27 cellular contexts compared by ENCODE assay signal in the genomic region with DNA sequence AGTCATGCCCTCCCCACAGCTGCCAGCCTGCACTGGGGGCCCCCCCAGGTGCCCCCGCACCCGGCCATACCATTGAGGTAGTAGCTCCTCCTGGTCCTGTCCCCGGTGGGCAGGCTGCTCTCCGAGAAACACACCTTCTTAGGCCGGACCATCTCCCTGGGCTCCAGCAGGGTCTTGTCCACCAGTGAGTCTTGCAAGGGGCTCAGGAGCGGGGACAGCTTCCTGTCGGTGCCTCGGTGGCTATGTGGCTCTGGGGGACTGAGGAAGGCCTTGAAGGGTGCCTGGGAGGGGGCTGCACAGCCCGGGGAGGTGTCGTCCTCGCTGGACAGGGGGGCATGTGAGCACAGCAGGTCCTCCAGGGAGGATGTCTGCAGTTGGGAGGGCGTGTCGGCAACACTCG. TPM values are rescaled to one million over a fixed set of nuclear protein-coding genes. Genes with fewer than 3 reads are reported as not detected.
A peak's percentile ranks its signal among the peaks of the same experiment; 100 is the strongest.
DNase-seq lines count a peak whose midpoint lies in the region; ATAC-seq and TF ChIP-seq lines count a peak whose summit lies in the region.
"Had no signal": no experiment of that assay in that cellular context is flagged by ENCODE, and none has a peak within 500 bp of the region (broad histone marks: within the 10 kb centered on the region; RNA-seq: fewer than 3 reads in every experiment).

No MANE protein-coding gene starts in this region.

- H3K9me3 ChIP-seq in osteoblast (ENCODE audit: low read depth, low read length) (no peaks in the 10 kb centered on the region), Karpas-422 (ENCODE audit: low read length) (no peaks in the 10 kb centered on the region)
- H3K9me3 ChIP-seq: breast epithelium, heart right ventricle, mucosa of descending colon, psoas muscle, transverse colon had no signal

- H3K27ac Mint-ChIP-seq in natural killer cell treated with Interleukin-12 subunit alpha and Interleukin-12 subunit beta and Interleukin-15 and Interleukin-18, amount 100 ng/mL, for 72 hours = no peak overlapping the region
- H3K27ac Mint-ChIP-seq in natural killer cell = no peak overlapping the region
- H3K27ac Mint-ChIP-seq: activated CD4-positive, alpha-beta T cell treated with anti-CD3 and anti-CD28 coated beads for 36 hours; T-cell had no signal

- no peak overlapping the region for H3K4me3 Mint-ChIP-seq in natural killer cell treated with Interleukin-12 subunit alpha and Interleukin-12 subunit beta and Interleukin-15 and Interleukin-18, amount 100 ng/mL, for 72 hours
- H3K4me3 Mint-ChIP-seq in natural killer cell = no peak overlapping the region
- H3K4me3 Mint-ChIP-seq: activated CD4-positive, alpha-beta T cell treated with anti-CD3 and anti-CD28 coated beads for 36 hours; neural crest cell; T-cell had no signal

- H3K27me3 ChIP-seq in osteoblast (ENCODE audit: insufficient read depth, low read length) = no peaks in the 10 kb centered on the region
- no peaks in the 10 kb centered on the region for H3K27me3 ChIP-seq in Karpas-422 (ENCODE audit: low read length)
- H3K27me3 ChIP-seq: BLaER1 treated with 17β-estradiol and CSF1 and Interleukin-3, amounts not matched to agents 10 nM and 100 nM; breast epithelium; heart right ventricle had no signal

- intact Hi-C loops in natural killer cell (cut with micrococcal nuclease) = no loop called here

- H4K20me1 ChIP-seq in osteoblast (ENCODE audit: insufficient read depth, low read length) = no peaks in the 10 kb centered on the region
- no peaks in the 10 kb centered on the region for H4K20me1 ChIP-seq in Karpas-422 (ENCODE audit: insufficient read depth, low read depth, low read length)

- no peak overlapping the region for H2AFZ ChIP-seq in osteoblast (ENCODE audit: low read length)
- no peak overlapping the region for H2AFZ ChIP-seq in Karpas-422 (ENCODE audit: low read length)

- H3K27me3 Mint-ChIP-seq in natural killer cell treated with Interleukin-12 subunit alpha and Interleukin-12 subunit beta and Interleukin-15 and Interleukin-18, amount 100 ng/mL, for 72 hours = peaks cover 4 to 32% of the 10 kb centered on the region in 2 donors
- peaks cover 4 to 12% of the 10 kb centered on the region in 2 donors for H3K27me3 Mint-ChIP-seq in natural killer cell (ENCODE audit: low read depth in 2 of 2)
- H3K27me3 Mint-ChIP-seq: activated CD4-positive, alpha-beta T cell treated with anti-CD3 and anti-CD28 coated beads for 36 hours had no signal

- H3K36me3 Mint-ChIP-seq in natural killer cell treated with Interleukin-12 subunit alpha and Interleukin-12 subunit beta and Interleukin-15 and Interleukin-18, amount 100 ng/mL, for 72 hours = no peaks in the 10 kb centered on the region
- H3K36me3 Mint-ChIP-seq in natural killer cell = no peaks in the 10 kb centered on the region
- H3K36me3 Mint-ChIP-seq: T-cell had no signal

- DNase-seq in natural killer cell treated with Interleukin-12 subunit alpha and Interleukin-12 subunit beta and Interleukin-15 and Interleukin-18, amount 100 ng/mL, for 72 hours (ENCODE audit: low spot score) = peak; percentile 56
- DNase-seq in natural killer cell (no peak), coronary artery (ENCODE audit: low spot score) (peak; percentile 66), osteoblast (ENCODE audit: insufficient read length, low spot score, missing footprints) (peak; percentile 58), C1 segment of cervical spinal cord (lab: John Stamatoyannopoulos, UW) (no peak), Karpas-422 (no peak)
- DNase-seq: ACHN; activated CD4-positive, alpha-beta T cell treated with anti-CD3 and anti-CD28 coated beads for 36 hours; EL; heart right ventricle; NCI-H1092 treated with DMSO at 0.1 percent for 48 hours; NCI-H2029; NCI-H345; NCI-H774; psoas muscle; SIG-M5; stimulated activated naive CD8-positive, alpha-beta T cell treated with anti-CD3 and anti-CD28 coated beads, Interleukin-15, Interleukin-2, amounts not matched to agents 100 U/mL and 50 U/mL, for 24 hours; transverse colon had no signal

- H3K27ac ChIP-seq in coronary artery = no peak overlapping the region
- no peak overlapping the region for H3K27ac ChIP-seq in osteoblast (ENCODE audit: low read depth, low read length)
- H3K27ac ChIP-seq in Karpas-422 (ENCODE audit: low read length) = no peak overlapping the region
- H3K27ac ChIP-seq: BLaER1 treated with 17β-estradiol and CSF1 and Interleukin-3, amounts not matched to agents 10 nM and 100 nM; breast epithelium; heart right ventricle; psoas muscle; skin epidermis; transverse colon had no signal

- ATAC-seq in natural killer cell treated with Interleukin-12 subunit alpha and Interleukin-12 subunit beta and Interleukin-15 and Interleukin-18, amount 100 ng/mL, for 72 hours = no peak
- ATAC-seq in natural killer cell = no peak
- ATAC-seq in GM18867 (IDR thresholded peaks at IDR 0.05; ENCODE audit: unreplicated experiment) = no peak
- no peak for ATAC-seq in HG03520 (IDR thresholded peaks at IDR 0.05; ENCODE audit: unreplicated experiment)
- ATAC-seq: activated CD4-positive, alpha-beta T cell treated with anti-CD3 and anti-CD28 coated beads for 36 hours; mucosa of descending colon; psoas muscle; stimulated activated naive CD8-positive, alpha-beta T cell treated with anti-CD3 and anti-CD28 coated beads, Interleukin-15, Interleukin-2, amounts not matched to agents 100 U/mL and 50 U/mL, for 24 hours; T-cell had no signal

- H3K79me2 ChIP-seq in osteoblast (ENCODE audit: insufficient read depth, low read length) (no peaks in the 10 kb centered on the region), Karpas-422 (ENCODE audit: low read length) (no peaks in the 10 kb centered on the region)

- no peak overlapping the region for H3K9ac ChIP-seq in Karpas-422 (ENCODE audit: low read length)
- H3K9ac ChIP-seq: BLaER1 treated with 17β-estradiol and CSF1 and Interleukin-3, amounts not matched to agents 10 nM and 100 nM had no signal

- H3K4me1 ChIP-seq in osteoblast (ENCODE audit: insufficient read depth, low read length) (no peaks in the 10 kb centered on the region), Karpas-422 (ENCODE audit: low read length) (peaks cover 17% of the 10 kb centered on the region)
- H3K4me1 ChIP-seq: breast epithelium, heart right ventricle, psoas muscle, transverse colon had no signal

- TF ChIP-seq CTCF in natural killer cell (IDR thresholded peaks at IDR 0.05) (no peak), coronary artery (IDR thresholded peaks at IDR 0.05) (no peak), osteoblast (IDR thresholded peaks at IDR 0.05; ENCODE audit: extremely low read depth, low read depth, low read length) (no peak)

- no peaks in the 10 kb centered on the region for H3K9me3 Mint-ChIP-seq in natural killer cell treated with Interleukin-12 subunit alpha and Interleukin-12 subunit beta and Interleukin-15 and Interleukin-18, amount 100 ng/mL, for 72 hours
- H3K9me3 Mint-ChIP-seq in natural killer cell = no peaks in the 10 kb centered on the region
- H3K9me3 Mint-ChIP-seq: neural crest cell had no signal

- no peaks in the 10 kb centered on the region for H3K9me2 ChIP-seq in Karpas-422 (replicated peaks; ENCODE audit: insufficient read depth, low read length)

- H3K4me3 ChIP-seq in coronary artery = no peak overlapping the region
- H3K4me3 ChIP-seq in osteoblast (ENCODE audit: insufficient read depth, low read length) = no peak overlapping the region
- no peak overlapping the region for H3K4me3 ChIP-seq in Karpas-422 (ENCODE audit: low read length)
- H3K4me3 ChIP-seq: BLaER1 treated with 17β-estradiol and CSF1 and Interleukin-3, amounts not matched to agents 10 nM and 100 nM; breast epithelium; heart right ventricle; mucosa of descending colon; psoas muscle; skin epidermis; transverse colon had no signal

- peaks cover 0 to 4% of the 10 kb centered on the region in 2 donors for H3K4me1 Mint-ChIP-seq in natural killer cell treated with Interleukin-12 subunit alpha and Interleukin-12 subunit beta and Interleukin-15 and Interleukin-18, amount 100 ng/mL, for 72 hours (ENCODE audit: low read depth in 2 of 2)
- peaks cover 5% of the 10 kb centered on the region in 2 donors for H3K4me1 Mint-ChIP-seq in natural killer cell
- H3K4me1 Mint-ChIP-seq: activated CD4-positive, alpha-beta T cell treated with anti-CD3 and anti-CD28 coated beads for 36 hours had no signal

- H3K36me3 ChIP-seq in osteoblast (ENCODE audit: insufficient read depth, low read length) (no peaks in the 10 kb centered on the region), Karpas-422 (ENCODE audit: insufficient read depth, low read length) (no peaks in the 10 kb centered on the region)
- H3K36me3 ChIP-seq: BLaER1 treated with 17β-estradiol and CSF1 and Interleukin-3, amounts not matched to agents 10 nM and 100 nM; breast epithelium; transverse colon had no signal

- no peak overlapping the region for H3K4me2 ChIP-seq in osteoblast (ENCODE audit: insufficient read depth, low read length)
- H3K4me2 ChIP-seq in Karpas-422 (ENCODE audit: low read depth, low read length, poor library complexity, severe bottlenecking) = no peak overlapping the region
- H3K4me2 ChIP-seq: BLaER1 treated with 17β-estradiol and CSF1 and Interleukin-3, amounts not matched to agents 10 nM and 100 nM had no signal

RNA-seq across cellular contexts. Expression of a gene that starts 12.9 kb away (rescaled TPM):
- not detected for total RNA-seq in natural killer cell treated with Interleukin-12 subunit alpha and Interleukin-12 subunit beta and Interleukin-15 and Interleukin-18, amount 100 ng/mL, for 72 hours
- total RNA-seq in natural killer cell (under 1 TPM in 1 of 3 donors, not detected in 2; 0.34 TPM), osteoblast (0.29 and 0.36 TPM in 2 replicates)
- 0.14 TPM in 1 of 2 replicates, not detected in the other for total RNA-seq in Karpas-422 (2014; rRNA removed; shearing (Covaris generic); ENCODE audit: low replicate concordance)
- total RNA-seq: dermis microvascular lymphatic vessel endothelial cell, transverse colon had no signal

RNA-seq across cellular contexts. Expression of a gene that starts 16.0 kb away (rescaled TPM):
- total RNA-seq in natural killer cell treated with Interleukin-12 subunit alpha and Interleukin-12 subunit beta and Interleukin-15 and Interleukin-18, amount 100 ng/mL, for 72 hours = 1 to 10 TPM in 1 of 2 donors, not detected in 1; 5.0 TPM
- total RNA-seq in natural killer cell (1 to 10 TPM in 2 of 3 donors, under 1 TPM in 1; 0.18 to 4.0 (median 2.7) TPM), osteoblast (3.2 and 6.9 TPM in 2 replicates)
- 16.7 and 21.5 TPM in 2 replicates for total RNA-seq in Karpas-422 (2014; rRNA removed; shearing (Covaris generic); ENCODE audit: low replicate concordance)

Comparison
In these comparisons a context has a peak if more than half of its experiments do, and no peak if none do; other contexts are left out.
1. DNase-seq: peak in natural killer cell treated with Interleukin-12 subunit alpha and Interleukin-12 subunit beta and Interleukin-15 and Interleukin-18, amount 100 ng/mL, for 72 hours (single experiment), coronary artery (single experiment) and osteoblast (single experiment); none in natural killer cell (single experiment), C1 segment of cervical spinal cord (0 of 14) and Karpas-422 (single experiment).